ENCODE assay signal across 2 cellular contexts in the genomic region with DNA sequence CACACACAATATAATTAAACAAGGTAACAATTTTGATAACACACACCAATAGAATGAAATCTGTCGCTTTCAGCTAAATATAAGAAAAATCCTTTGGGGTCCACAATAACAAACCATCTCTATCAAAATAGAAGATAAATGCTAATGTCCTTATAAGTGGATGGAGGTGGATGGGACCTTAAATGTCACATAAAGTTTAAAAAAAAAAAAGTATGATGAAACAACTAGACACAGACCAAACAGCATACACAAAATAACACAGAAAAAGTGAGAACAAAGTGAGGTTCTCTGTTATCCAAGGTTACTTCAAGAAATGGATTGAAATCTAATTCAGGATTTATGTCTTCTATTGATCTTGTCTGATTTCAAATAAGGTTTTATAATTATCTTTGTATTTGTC.
TF ChIP-seq lines count a peak whose summit lies in the region.

No MANE protein-coding gene starts in this region.

TF ChIP-seq in K562, 482 proteins besides CTCF, POLR2A, EP300 and RAD21:
- TF ChIP-seq ZBTB5 (IDR thresholded peaks at IDR 0.05) (no peak), CEBPG (CRISPR knock-in tag; IDR thresholded peaks at IDR 0.05) (no peak), CEBPG (tag; conservative IDR thresholded peaks at IDR 0.05 in 1 of 2, IDR thresholded peaks at IDR 0.05 in 1 of 2) (peak; percentile 37 to 77; a peak in 3 of 4 replicates), POLR2H (tag; IDR thresholded peaks at IDR 0.05; ENCODE audit: low read depth) (0 out of 2 replicates have a peak, but pooled peaks have one; percentile 36), ZBTB40 (IDR thresholded peaks at IDR 0.05) (peak; percentile 89), ZBTB40 (CRISPR knock-in tag; IDR thresholded peaks at IDR 0.05) (no peak), BCL6 (CRISPR knock-in tag; IDR thresholded peaks at IDR 0.05) (no peak), RBFOX2 (IDR thresholded peaks at IDR 0.05; ENCODE audit: low read depth, low read length) (peak; percentile 53; the same call in 1 of the 2 replicates), DDX20 (tag; IDR thresholded peaks at IDR 0.05; ENCODE audit: low read depth) (no peak), BRD9 (IDR thresholded peaks at IDR 0.05; ENCODE audit: low read depth, partially characterized antibody) (peak; percentile 27), EP400 (IDR thresholded peaks at IDR 0.05) (peak; percentile 22), KAT2B (IDR thresholded peaks at IDR 0.05; ENCODE audit: low read depth, low read length) (no peak), ZNF384 (IDR thresholded peaks at IDR 0.05; ENCODE audit: low read depth, low read length) (peak; percentile 76; the same call in 1 of the 2 replicates)
- TF ChIP-seq, protein P1, sequence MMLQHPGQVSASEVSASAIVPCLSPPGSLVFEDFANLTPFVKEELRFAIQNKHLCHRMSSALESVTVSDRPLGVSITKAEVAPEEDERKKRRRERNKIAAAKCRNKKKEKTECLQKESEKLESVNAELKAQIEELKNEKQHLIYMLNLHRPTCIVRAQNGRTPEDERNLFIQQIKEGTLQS (IDR thresholded peaks at IDR 0.05) = peak; percentile 64; the same call in 1 of the 2 replicates
- TF ChIP-seq, protein P1 (CRISPR knock-in tag; conservative IDR thresholded peaks at IDR 0.05) = no peak
TF ChIP-seq in K562: peak in this region for 8.

TF ChIP-seq in neural cell, 6 proteins besides CTCF, POLR2A, EP300 and RAD21:
- TF ChIP-seq REST (IDR thresholded peaks at IDR 0.05; ENCODE audit: borderline replicate concordance) = no peak
- TF ChIP-seq SMC3 (conservative IDR thresholded peaks at IDR 0.05; ENCODE audit: poor library complexity) = no peak
- TF ChIP-seq MXI1 (conservative IDR thresholded peaks at IDR 0.05; ENCODE audit: poor library complexity, severe bottlenecking) = no peak
- no peak for TF ChIP-seq POLR2AphosphoS5 (IDR thresholded peaks at IDR 0.05)
- TF ChIP-seq EZH2 (IDR thresholded peaks at IDR 0.05; ENCODE audit: borderline replicate concordance, insufficient read depth, low read length, poor library complexity, severe bottlenecking) = no peak
- TF ChIP-seq TAF1 (IDR thresholded peaks at IDR 0.05; ENCODE audit: low read depth) = no peak
TF ChIP-seq in neural cell: peak in this region for 0.
